ENCODE assay signal across 8 cellular contexts in genomic region chr2:47555368-47555767, GRCh38. TPM values are rescaled to one million over a fixed set of nuclear protein-coding genes. Genes with fewer than 3 reads are reported as not detected.
"Had no signal": no experiment of that assay in that cellular context is flagged by ENCODE, and none has a peak within 500 bp of the region (broad histone marks: within the 10 kb centered on the region; RNA-seq: fewer than 3 reads in every experiment).

No MANE protein-coding gene starts in this region.

- H3K4me3 ChIP-seq: GM23338, K562 had no signal

- H2AFZ ChIP-seq: GM23338 had no signal

- DNase-seq: H9, HCEC 1CT, HFFc6, IMR-90, KG1 had no signal

- H3K27ac Mint-ChIP-seq: GM23338, H9, HFFc6 had no signal

- ATAC-seq: GM23338, K562 had no signal

- H3K4me3 Mint-ChIP-seq: GM23338, H9, HFFc6 had no signal

- H3K9me3 Mint-ChIP-seq: HFFc6 had no signal

- H3K4me2 ChIP-seq: GM23338 had no signal

RNA-seq across cellular contexts. Expression of gene KCNK12, which starts 15.4 kb away (rescaled TPM):
- total RNA-seq: HT-29, IMR-90, K562 had no signal
